ENCODE assay signal across 28 cellular contexts in genomic region chr6:165376100-165376499, GRCh38.
"Had no signal": no experiment of that assay in that cellular context is flagged by ENCODE, and none has a peak within 500 bp of the region (broad histone marks: within the 10 kb centered on the region; RNA-seq: fewer than 3 reads in every experiment).

No MANE protein-coding gene starts in this region.

- FAIRE-seq: pancreas had no signal

- H3K4me3 ChIP-seq: pancreas, prostate gland, skin epidermis, smooth muscle cell, spleen, suprapubic skin, testis, tibial artery, transverse colon, upper lobe of right lung, uterus had no signal

- DNase-seq: naive thymus-derived CD8-positive, alpha-beta T cell; nephron progenitor cell; nucleus accumbens; pancreas; right cardiac atrium; spleen; stimulated activated CD4-positive, alpha-beta T cell treated with anti-CD3 and anti-CD28 coated beads, Interleukin-12 subunit alpha, Interleukin-12 subunit beta, amount 100 ng/mL, for 4 hours; stimulated activated CD4-positive, alpha-beta T cell treated with anti-CD3 and anti-CD28 coated beads, Interleukin-1b, Interleukin-23, amount 100 ng/mL, for 48 hours; stimulated activated CD4-positive, alpha-beta T cell treated with anti-CD3 and anti-CD28 coated beads, Interleukin-4, amount 100 ng/mL, for 1 hour; stimulated activated CD4-positive, alpha-beta T cell treated with anti-CD3 and anti-CD28 coated beads, Interleukin-4, amount 100 ng/mL, for 4 hours; stimulated activated CD8-positive, alpha-beta memory T cell treated with anti-CD3 and anti-CD28 coated beads, Interleukin-4, amount 100 ng/mL, for 48 hours; stimulated activated naive CD4-positive, alpha-beta T cell; stimulated activated naive CD8-positive, alpha-beta T cell treated with anti-CD3 and anti-CD28 coated beads, Interleukin-15, amount 100 ng/mL, for 72 hours; stimulated activated naive CD8-positive, alpha-beta T cell treated with anti-CD3 and anti-CD28 coated beads, Interleukin-15, Interleukin-2, amounts not matched to agents 100 U/mL and 50 U/mL, for 24 hours; substantia nigra; testis; tibial artery; transverse colon; upper lobe of right lung; uterus had no signal

- H3K4me2 ChIP-seq: smooth muscle cell had no signal

- H3K36me3 ChIP-seq: neutrophil, pancreas, prostate gland, spleen, suprapubic skin, tibial artery, transverse colon, upper lobe of right lung, uterus had no signal

- H3K27me3 ChIP-seq: neutrophil, spleen, suprapubic skin, testis, tibial artery, transverse colon, upper lobe of right lung, uterus had no signal

- ATAC-seq: naive thymus-derived CD8-positive, alpha-beta T cell; natural killer cell treated with Interleukin-12 subunit alpha and Interleukin-12 subunit beta and Interleukin-15 and Interleukin-18, amount 100 ng/mL, for 72 hours; pancreas; right cardiac atrium; sciatic nerve; stimulated activated memory B cell treated with anti-CD40 and anti-IgM and Interleukin-4, amounts not matched to agents 10 μg/mL and 1 μg/mL and 100 μg/mL, for 72 hours; stimulated activated naive CD8-positive, alpha-beta T cell treated with anti-CD3 and anti-CD28 coated beads, Interleukin-15, amount 100 ng/mL, for 72 hours; stimulated activated naive CD8-positive, alpha-beta T cell treated with anti-CD3 and anti-CD28 coated beads, Interleukin-15, Interleukin-2, amounts not matched to agents 100 U/mL and 50 U/mL, for 24 hours; upper lobe of right lung had no signal

- H3K9me3 ChIP-seq: neutrophil, pancreas, prostate gland, spleen, suprapubic skin, testis, tibial artery, transverse colon, upper lobe of right lung, uterus had no signal

- H3K4me1 ChIP-seq: pancreas, prostate gland, spleen, suprapubic skin, testis, tibial artery, transverse colon, upper lobe of right lung, uterus had no signal

- H3K27ac ChIP-seq: neutrophil, pancreas, prostate gland, skin epidermis, spleen, suprapubic skin, testis, tibial artery, transverse colon, upper lobe of right lung, uterus had no signal
